In the genomic region with DNA sequence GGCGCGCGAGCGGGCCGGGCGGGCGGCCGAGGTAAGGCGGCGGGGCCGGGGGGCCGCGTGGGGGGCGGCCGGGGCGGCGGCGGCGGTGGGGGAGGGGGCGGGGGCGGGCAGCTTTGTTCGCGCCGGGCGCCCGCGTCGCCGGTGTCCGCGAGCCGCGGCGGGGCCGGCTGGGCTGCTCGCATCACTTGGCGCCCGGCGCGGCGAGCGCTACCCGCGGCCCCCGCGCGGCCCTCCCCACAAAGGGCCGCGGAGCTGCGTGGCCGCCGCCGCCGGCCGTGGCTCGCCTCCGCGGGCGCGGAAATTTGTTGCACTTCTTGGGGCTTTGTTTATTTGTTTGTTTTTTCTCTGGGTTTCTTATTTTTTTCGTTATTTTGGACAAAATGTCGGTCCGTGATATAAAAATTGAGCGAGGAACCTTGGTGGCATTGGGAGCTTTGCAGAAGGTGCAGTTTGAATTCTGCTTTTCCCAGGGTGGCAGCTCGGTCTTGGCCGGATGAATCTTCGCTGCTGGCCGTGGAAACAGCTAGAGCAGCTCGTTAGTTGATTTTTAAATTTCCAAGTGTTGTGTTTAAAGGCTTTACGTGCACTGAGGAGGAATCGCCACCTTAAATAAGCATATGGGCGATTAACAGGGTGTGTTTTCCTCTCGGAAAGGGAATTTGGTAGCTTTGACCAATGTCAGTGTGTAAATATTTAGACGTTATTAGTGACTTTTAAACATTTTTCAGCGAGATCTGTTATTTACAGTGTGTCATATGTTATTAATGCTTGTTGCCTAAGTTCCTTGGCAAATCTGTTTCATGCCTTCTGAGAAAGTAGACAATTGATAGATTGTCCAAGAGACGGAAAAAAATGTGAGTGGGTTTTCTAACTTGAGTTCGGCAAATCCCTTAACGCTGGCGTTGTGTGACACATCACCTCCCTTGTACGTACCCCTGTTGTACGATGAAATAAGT, we compare ENCODE assay signal across 8 cellular contexts. TPM values are rescaled to one million over a fixed set of nuclear protein-coding genes. Genes with fewer than 3 reads are reported as not detected.
DNase-seq lines count a peak whose midpoint lies in the region; ATAC-seq and TF ChIP-seq lines count a peak whose summit lies in the region.

No MANE protein-coding gene starts in this region.

- no peak overlapping the region for H2BK20ac ChIP-seq in H9 (ENCODE audit: low read depth, low read length, poor library complexity, severe bottlenecking)

- H3K18ac ChIP-seq in H9 (ENCODE audit: insufficient read length, low read depth, low read length): peak overlapping the region; percentile 63

- H2AFZ ChIP-seq in H9 (ENCODE audit: low read length): peak overlapping the region; percentile 29
- peak overlapping the region; percentile 56 for H2AFZ ChIP-seq in osteoblast (ENCODE audit: low read length)

- H3K79me1 ChIP-seq in H9 (ENCODE audit: insufficient read depth, low read depth, low read length, poor library complexity, severe bottlenecking): no peaks in the 10 kb centered on the region

- H3K56ac ChIP-seq in H9 (ENCODE audit: insufficient read length, low read depth, low read length): no peak overlapping the region

- H3K9me3 Mint-ChIP-seq in H9 (no peaks in the 10 kb centered on the region), glutamatergic neuron (ENCODE audit: unreplicated experiment) (peaks cover 6% of the 10 kb centered on the region)
- no peaks in the 10 kb centered on the region for H3K9me3 Mint-ChIP-seq in activated naive CD4-positive, alpha-beta T cell treated with anti-CD3 and anti-CD28 coated beads, Interleukin-2, amount 50 U/mL, for 24 hours

- H3T11ph ChIP-seq in H9 (ENCODE audit: low read length): no peak overlapping the region

- H3K36me3 Mint-ChIP-seq in H9 (ENCODE audit: insufficient read depth in 1 of 3, low read depth in 3 of 3) (peaks cover 9 to 24% (median 17%) of the 10 kb centered on the region in 3 experiments; a peak in 6 of 7 replicates), glutamatergic neuron (ENCODE audit: unreplicated experiment) (no peaks in the 10 kb centered on the region)
- peaks cover 9% of the 10 kb centered on the region for H3K36me3 Mint-ChIP-seq in activated naive CD4-positive, alpha-beta T cell treated with anti-CD3 and anti-CD28 coated beads, Interleukin-2, amount 50 U/mL, for 24 hours

- no peak overlapping the region for H3K23ac ChIP-seq in H9 (ENCODE audit: insufficient read length, low read depth, low read length)

- no CpG with 5 or more reads among the region's 81 CpGs for WGBS in H9 (ENCODE audit: extremely low coverage, insufficient read length, low lambda C conversion rate)

- H3K4me1 Mint-ChIP-seq in H9: peaks cover 49 to 50% of the 10 kb centered on the region in 2 experiments
- H3K4me1 Mint-ChIP-seq in activated naive CD4-positive, alpha-beta T cell treated with anti-CD3 and anti-CD28 coated beads, Interleukin-2, amount 50 U/mL, for 24 hours: peaks cover 64% of the 10 kb centered on the region
- H3K4me1 Mint-ChIP-seq in glutamatergic neuron (ENCODE audit: low read depth, unreplicated experiment): peaks cover 14% of the 10 kb centered on the region

- peak overlapping the region; percentile 86 for H3K4me3 ChIP-seq in osteoblast (ENCODE audit: insufficient read depth, low read length)

- H3K4me3 Mint-ChIP-seq in H9: peak overlapping the region; percentile 96 to 99
- peak overlapping the region; percentile 98 for H3K4me3 Mint-ChIP-seq in activated naive CD4-positive, alpha-beta T cell treated with anti-CD3 and anti-CD28 coated beads, Interleukin-2, amount 50 U/mL, for 24 hours
- peak overlapping the region; percentile 99 for H3K4me3 Mint-ChIP-seq in glutamatergic neuron (ENCODE audit: unreplicated experiment)

- peaks cover 9% of the 10 kb centered on the region for H3K23me2 ChIP-seq in H9 (ENCODE audit: insufficient read length, low read depth, low read length, poor library complexity, severe bottlenecking)

- no peaks in the 10 kb centered on the region for H4K20me1 ChIP-seq in H9 (ENCODE audit: control insufficient read depth, insufficient read depth, insufficient read length)
- H4K20me1 ChIP-seq in osteoblast (ENCODE audit: insufficient read depth, low read length): peaks cover 6% of the 10 kb centered on the region

- H2BK120ac ChIP-seq in H9 (ENCODE audit: low read depth, low read length, poor library complexity, severe bottlenecking): peak overlapping the region; percentile 55

- H2BK12ac ChIP-seq in H9 (ENCODE audit: insufficient read length, low read depth, low read length): no peak overlapping the region

- H2AK5ac ChIP-seq in H9 (ENCODE audit: insufficient read length, low read length): no peak overlapping the region

- H2BK5ac ChIP-seq in H9 (ENCODE audit: insufficient read length, low read length): no peak overlapping the region

- no peaks in the 10 kb centered on the region for H3K9me3 ChIP-seq in H9 (ENCODE audit: control insufficient read depth, low read depth, low read length)
- H3K9me3 ChIP-seq in osteoblast (ENCODE audit: low read depth, low read length): no peaks in the 10 kb centered on the region

- H4K8ac ChIP-seq in H9 (replicated peaks; ENCODE audit: insufficient read length, low read depth, low read length): no peak overlapping the region

- H3K36me3 ChIP-seq in osteoblast (ENCODE audit: insufficient read depth, low read length): peaks cover 3% of the 10 kb centered on the region

- H3K27ac Mint-ChIP-seq in H9: peak overlapping the region; percentile 98 to 99 (median 99)
- H3K27ac Mint-ChIP-seq in activated naive CD4-positive, alpha-beta T cell treated with anti-CD3 and anti-CD28 coated beads, Interleukin-2, amount 50 U/mL, for 24 hours: peak overlapping the region; percentile 98
- peak overlapping the region; percentile 98 for H3K27ac Mint-ChIP-seq in glutamatergic neuron (ENCODE audit: unreplicated experiment)

- H2BK15ac ChIP-seq in H9 (ENCODE audit: low read depth, low read length): no peak overlapping the region

- no peak for ATAC-seq in HG02938 (IDR thresholded peaks at IDR 0.05; ENCODE audit: unreplicated experiment)

- no peaks in the 10 kb centered on the region; the same call in 1 of the 2 replicates for H3K4me1 ChIP-seq in H9 (ENCODE audit: insufficient read depth, low read length)
- H3K4me1 ChIP-seq in osteoblast (ENCODE audit: insufficient read depth, low read length): peaks cover 34% of the 10 kb centered on the region

- H3K14ac ChIP-seq in H9 (ENCODE audit: insufficient read depth, low read length): peak overlapping the region; percentile 78; the same call in 1 of the 2 replicates

- H3K79me2 ChIP-seq in H9 (ENCODE audit: insufficient read depth, low read length) (peaks cover 12% of the 10 kb centered on the region; the same call in 1 of the 2 replicates), osteoblast (ENCODE audit: insufficient read depth, low read length) (peaks cover 49% of the 10 kb centered on the region)

- no peak overlapping the region for H4K91ac ChIP-seq in H9 (ENCODE audit: insufficient read length, low read depth, low read length)

- H4K5ac ChIP-seq in H9 (ENCODE audit: insufficient read length, low read depth, low read length): no peak overlapping the region

- peak overlapping the region; percentile 98 for H3K9ac ChIP-seq in H9 (ENCODE audit: extremely low read depth, insufficient read length, low read length)

- H3K27me3 Mint-ChIP-seq in H9 (ENCODE audit: low read depth) (peaks cover 7% of the 10 kb centered on the region), glutamatergic neuron (ENCODE audit: unreplicated experiment) (peaks cover 7% of the 10 kb centered on the region)
- H3K27me3 Mint-ChIP-seq in activated naive CD4-positive, alpha-beta T cell treated with anti-CD3 and anti-CD28 coated beads, Interleukin-2, amount 50 U/mL, for 24 hours: no peaks in the 10 kb centered on the region

- TF ChIP-seq CTCF in H9 (conservative IDR thresholded peaks at IDR 0.05) (no peak), glutamatergic neuron (IDR thresholded peaks at IDR 0.05; ENCODE audit: partially characterized antibody, unreplicated experiment) (no peak), osteoblast (IDR thresholded peaks at IDR 0.05; ENCODE audit: extremely low read depth, low read depth, low read length) (no peak)

- H3K4ac ChIP-seq in H9 (ENCODE audit: low read depth, low read length): no peak overlapping the region

- H3K27ac ChIP-seq in H9 (ENCODE audit: insufficient read length, low read depth, low read length) (no peak overlapping the region), osteoblast (ENCODE audit: low read depth, low read length) (peak overlapping the region; percentile 77)

- H3K27me3 ChIP-seq in H9 (ENCODE audit: insufficient read depth, low read length) (no peaks in the 10 kb centered on the region), osteoblast (ENCODE audit: insufficient read depth, low read length) (no peaks in the 10 kb centered on the region)

- peak overlapping the region; percentile 99 for H3K4me2 ChIP-seq in H9 (ENCODE audit: insufficient read depth, insufficient read length, low read length)
- H3K4me2 ChIP-seq in osteoblast (ENCODE audit: insufficient read depth, low read length): peak overlapping the region; percentile 91

- DNase-seq in EH (ENCODE audit: low read depth): peak; percentile 41
- DNase-seq in H9: no peak
- peak; percentile 54 for DNase-seq in NCI-H748 treated with DMSO at 0.1 percent for 48 hours (lab: John Stamatoyannopoulos, UW)
- no peak for DNase-seq in glutamatergic neuron
- peak; percentile 83 for DNase-seq in osteoblast (ENCODE audit: insufficient read length, low spot score, missing footprints)
- no peak for DNase-seq in epidermal melanocyte (ENCODE audit: insufficient read length, low spot score)

RNA-seq across cellular contexts. Expression of gene UBE2E3, which starts 0.8 kb away (rescaled TPM):
- total RNA-seq in H9 (2021) (89.1 and 99.7 TPM in 2 replicates), glutamatergic neuron (ENCODE audit: unreplicated experiment) (294 TPM), osteoblast (58.3 and 71.9 TPM in 2 replicates)

Comparison
In these comparisons a context has a peak if more than half of its experiments do, and no peak if none do; other contexts are left out.
1. DNase-seq: peak in EH (single experiment), NCI-H748 treated with DMSO at 0.1 percent for 48 hours (single experiment) and osteoblast (single experiment); none in H9 (single experiment), glutamatergic neuron (single experiment) and epidermal melanocyte (single experiment).
2. Peak in every context shown above with its lines, with median percentiles within 50 percentile points of each other: H3K27ac Mint-ChIP-seq and H3K4me3 Mint-ChIP-seq.